In genomic region chr14:23056257-23056955, GRCh38 we compare ENCODE assay signal across 8 cellular contexts.
DNase-seq lines count a peak whose midpoint lies in the region; ATAC-seq and TF ChIP-seq lines count a peak whose summit lies in the region.

No MANE protein-coding gene starts in this region.

- peak overlapping the region; percentile 65 to 78 (median 72) for H3K4me3 ChIP-seq in BLaER1 treated with 17β-estradiol and CSF1 and Interleukin-3, amounts not matched to agents 10 nM and 100 nM
- H3K4me3 ChIP-seq in LNCaP clone FGC (ENCODE audit: low read depth, low read length): peak overlapping the region; percentile 67

- H3K9me3 ChIP-seq in BLaER1 treated with 17β-estradiol and CSF1 and Interleukin-3, amounts not matched to agents 10 nM and 100 nM (replicated peaks in 1 of 11): no peaks in the 10 kb centered on the region

- H3K36me3 ChIP-seq in BLaER1 treated with 17β-estradiol and CSF1 and Interleukin-3, amounts not matched to agents 10 nM and 100 nM: peaks cover 27 to 33% (median 31%) of the 10 kb centered on the region in 11 experiments

- ATAC-seq in GM21526 (IDR thresholded peaks at IDR 0.05; ENCODE audit: low FRiP score, unreplicated experiment): peak; percentile 46

- intact Hi-C loops in posterior cingulate gyrus (cut with DNase I): no loop called here

- TF ChIP-seq CTCF in LNCaP clone FGC (IDR thresholded peaks at IDR 0.05; ENCODE audit: control insufficient read depth, extremely low read depth, insufficient read depth): peak; percentile 74

- peak overlapping the region; percentile 45 to 82 (median 74); a peak in 18 of 22 replicates for H3K9ac ChIP-seq in BLaER1 treated with 17β-estradiol and CSF1 and Interleukin-3, amounts not matched to agents 10 nM and 100 nM

- H3K4me1 ChIP-seq in BLaER1 treated with 17β-estradiol and CSF1 and Interleukin-3, amounts not matched to agents 10 nM and 100 nM: peaks cover 14 to 66% (median 42%) of the 10 kb centered on the region in 10 experiments; a peak in 19 of 20 replicates

- DNase-seq in LNCaP clone FGC (ENCODE audit: low read depth) (no peak), activated T-helper 1 cell treated with Interleukin-2 at 50 U/mL for 16 hours (ENCODE audit: low read depth) (peak; percentile 41), globus pallidus (ENCODE audit: low spot score) (peak; percentile 57), posterior cingulate gyrus (peak in 7 of 10 donors; percentile 32 to 91 (median 49)), kidney glomerular epithelial cell (lab: John Stamatoyannopoulos, UW) (no peak), NCI-H1436 (lab: John Stamatoyannopoulos, UW) (no peak)

- H3K27me3 ChIP-seq in BLaER1 treated with 17β-estradiol and CSF1 and Interleukin-3, amounts not matched to agents 10 nM and 100 nM: peaks cover 3 to 11% (median 8%) of the 10 kb centered on the region in 11 experiments; a peak in 15 of 22 replicates

- H4K20me1 ChIP-seq in BLaER1 treated with 17β-estradiol and CSF1 and Interleukin-3, amounts not matched to agents 10 nM and 100 nM: peaks cover 30 to 61% (median 37%) of the 10 kb centered on the region in 11 experiments; a peak in 21 of 22 replicates

- peak overlapping the region; percentile 93 to 100 (median 99) for H3K4me2 ChIP-seq in BLaER1 treated with 17β-estradiol and CSF1 and Interleukin-3, amounts not matched to agents 10 nM and 100 nM

- H3K27ac ChIP-seq in BLaER1 treated with 17β-estradiol and CSF1 and Interleukin-3, amounts not matched to agents 10 nM and 100 nM: peak overlapping the region in 1 of 11 experiments; percentile 6; a peak in 4 of 22 replicates

Comparison
In these comparisons a context has a peak if more than half of its experiments do, and no peak if none do; other contexts are left out.
1. DNase-seq: peak in activated T-helper 1 cell treated with Interleukin-2 at 50 U/mL for 16 hours (single experiment), globus pallidus (single experiment) and posterior cingulate gyrus (7 of 10); none in LNCaP clone FGC (single experiment), kidney glomerular epithelial cell (single experiment) and NCI-H1436 (single experiment).